2 cellular contexts compared by ENCODE assay signal in the genomic region with DNA sequence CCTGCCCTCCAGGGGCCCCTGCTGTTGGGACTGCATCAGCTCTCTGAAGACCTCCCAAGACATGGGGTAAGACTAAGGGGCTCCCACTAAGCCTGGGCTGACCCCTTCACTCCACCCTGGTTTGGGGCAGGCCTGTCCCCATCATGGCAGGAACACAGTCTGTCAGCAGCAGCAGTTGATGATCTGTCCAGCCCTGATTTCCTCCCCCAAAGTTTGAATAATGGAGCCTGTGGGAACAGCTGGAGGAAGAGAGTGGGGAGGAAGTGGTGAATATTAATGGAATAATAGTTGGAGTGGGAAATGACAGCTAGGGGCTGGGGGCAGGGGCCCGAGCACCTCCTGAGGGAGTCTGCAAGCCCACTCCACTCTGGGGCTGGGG.
TF ChIP-seq lines count a peak whose summit lies in the region.

No MANE protein-coding gene starts in this region.

TF ChIP-seq in GM12878, 131 proteins besides CTCF, POLR2A, EP300 and RAD21:
- TF ChIP-seq, protein P1, sequence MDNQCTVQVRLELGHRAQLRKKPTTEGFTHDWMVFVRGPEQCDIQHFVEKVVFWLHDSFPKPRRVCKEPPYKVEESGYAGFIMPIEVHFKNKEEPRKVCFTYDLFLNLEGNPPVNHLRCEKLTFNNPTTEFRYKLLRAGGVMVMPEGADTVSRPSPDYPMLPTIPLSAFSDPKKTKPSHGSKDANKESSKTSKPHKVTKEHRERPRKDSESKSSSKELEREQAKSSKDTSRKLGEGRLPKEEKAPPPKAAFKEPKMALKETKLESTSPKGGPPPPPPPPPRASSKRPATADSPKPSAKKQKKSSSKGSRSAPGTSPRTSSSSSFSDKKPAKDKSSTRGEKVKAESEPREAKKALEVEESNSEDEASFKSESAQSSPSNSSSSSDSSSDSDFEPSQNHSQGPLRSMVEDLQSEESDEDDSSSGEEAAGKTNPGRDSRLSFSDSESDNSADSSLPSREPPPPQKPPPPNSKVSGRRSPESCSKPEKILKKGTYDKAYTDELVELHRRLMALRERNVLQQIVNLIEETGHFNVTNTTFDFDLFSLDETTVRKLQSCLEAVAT (IDR thresholded peaks at IDR 0.05), result no peak
- no peak for TF ChIP-seq BRCA1 (IDR thresholded peaks at IDR 0.05; ENCODE audit: low read depth, low read length)
- TF ChIP-seq CEBPB (IDR thresholded peaks at IDR 0.05; ENCODE audit: borderline replicate concordance in 1 of 2, low read depth in 2 of 2, low read length in 2 of 2), result no peak
- no peak for TF ChIP-seq SP1 (IDR thresholded peaks at IDR 0.05; ENCODE audit: low read depth, low read length)
- TF ChIP-seq KDM1A (IDR thresholded peaks at IDR 0.05; ENCODE audit: borderline replicate concordance), result no peak
- no peak for TF ChIP-seq TAF1 (IDR thresholded peaks at IDR 0.05; ENCODE audit: borderline replicate concordance, low read depth, low read length)

TF ChIP-seq in SK-N-SH, 30 proteins besides CTCF, POLR2A, EP300 and RAD21:
- no peak for TF ChIP-seq SIN3A (IDR thresholded peaks at IDR 0.05; ENCODE audit: borderline replicate concordance, low read depth, low read length)
- TF ChIP-seq EZH2phosphoT487 (IDR thresholded peaks at IDR 0.05; ENCODE audit: borderline replicate concordance, low read depth), result no peak
